In genomic region chr1:31669786-31670582, GRCh38 we compare ENCODE assay signal across 8 cellular contexts. TPM values are rescaled to one million over a fixed set of nuclear protein-coding genes. Genes with fewer than 3 reads are reported as not detected.
DNase-seq lines count a peak whose midpoint lies in the region; TF ChIP-seq lines count a peak whose summit lies in the region.

No MANE protein-coding gene starts in this region.

- CTCF ChIA-PET in BJ (lab: Yijun Ruan, JAX): interaction anchor here (1.0 to 2.8 kb wide), 6 partner anchors 34 to 119 kb away, joined by 3 to 12 read pairs (median 4); partner anchors contain the start of gene COL16A1

- in situ Hi-C loops in T47D (cut with HindIII; ENCODE audit: low pct_unique_long_range_greater_than_20kb, low sequenced_read_pairs): no loop called here

- H3K27ac ChIP-seq in SK-N-MC: peak overlapping the region; percentile 29

- POLR2A ChIA-PET in BJ (lab: Charles Lee): no interaction called here

- no peak for DNase-seq in BJ (ENCODE audit: low read depth)
- DNase-seq in LoVo (ENCODE audit: low spot score): peak; percentile 91
- DNase-seq in SK-N-MC (ENCODE audit: low read depth, low spot score): no peak
- DNase-seq in T47D (ENCODE audit: low read depth in 1 of 2, low spot score in 1 of 2): peak; percentile 35 to 79
- DNase-seq in inferior parietal cortex (ENCODE audit: extremely low spot score): peak; percentile 76
- DNase-seq in smooth muscle cell of the brain vasculature (ENCODE audit: low read depth, low spot score): peak; percentile 28
- no peak for DNase-seq in NCI-H187 treated with DMSO at 0.1 percent for 48 hours (lab: John Stamatoyannopoulos, UW)
- DNase-seq in NK-92 treated with Interleukin-12 subunit alpha and Interleukin-12 subunit beta, amount 100 ng/mL, for 24 hours (lab: John Stamatoyannopoulos, UW): no peak

- no peaks in the 10 kb centered on the region for H3K9me3 ChIP-seq in SK-N-MC (ENCODE audit: low read depth, low read length)

- TF ChIP-seq CTCF in BJ (IDR thresholded peaks at IDR 0.05; ENCODE audit: insufficient read depth, low read depth, low read length): peak; percentile 19; the same call in 1 of the 2 replicates

- H3K4me3 ChIP-seq in BJ (ENCODE audit: low read depth, low read length) (no peak overlapping the region), SK-N-MC (peak overlapping the region; percentile 29; the same call in 1 of the 2 replicates)

- no peak overlapping the region for H3K9ac ChIP-seq in SK-N-MC (ENCODE audit: insufficient read length)

- H3K27me3 ChIP-seq in BJ (ENCODE audit: control insufficient read depth, insufficient read depth, low read length): no peaks in the 10 kb centered on the region

- H3K36me3 ChIP-seq in BJ (ENCODE audit: control insufficient read depth, insufficient read depth, low read length) (peaks cover 35% of the 10 kb centered on the region), SK-N-MC (ENCODE audit: insufficient read depth, low read length) (peaks cover 71% of the 10 kb centered on the region)

RNA-seq across cellular contexts. Expression of gene PEF1, which starts 25.3 kb away (rescaled TPM):
- 111 and 145 TPM in 2 replicates for polyA plus RNA-seq in BJ (2011; rRNA removed)
- 93.5 and 142 TPM in 2 replicates for polyA minus RNA-seq in BJ (2011; rRNA and poly(A)+ RNA removed)

RNA-seq across cellular contexts. Expression of gene COL16A1, which starts 33.8 kb away (rescaled TPM):
- polyA plus RNA-seq in BJ (2011; rRNA removed): 88.3 and 123 TPM in 2 replicates
- 51.0 and 61.9 TPM in 2 replicates for polyA minus RNA-seq in BJ (2011; rRNA and poly(A)+ RNA removed)

RNA-seq across cellular contexts. Expression of gene HCRTR1, which starts 52.5 kb away (rescaled TPM):
- not detected in 2 replicates for polyA plus RNA-seq in BJ (2011; rRNA removed)
- polyA minus RNA-seq in BJ (2011; rRNA and poly(A)+ RNA removed): not detected in 2 replicates

Comparison
In these comparisons a context has a peak if more than half of its experiments do, and no peak if none do; other contexts are left out.
1. DNase-seq: peak in LoVo (single experiment), T47D (2 of 2), inferior parietal cortex (single experiment) and smooth muscle cell of the brain vasculature (single experiment); none in BJ (single experiment), SK-N-MC (single experiment), NCI-H187 treated with DMSO at 0.1 percent for 48 hours (single experiment) and NK-92 treated with Interleukin-12 subunit alpha and Interleukin-12 subunit beta, amount 100 ng/mL, for 24 hours (single experiment).